9 cellular contexts compared by ENCODE assay signal in the genomic region with DNA sequence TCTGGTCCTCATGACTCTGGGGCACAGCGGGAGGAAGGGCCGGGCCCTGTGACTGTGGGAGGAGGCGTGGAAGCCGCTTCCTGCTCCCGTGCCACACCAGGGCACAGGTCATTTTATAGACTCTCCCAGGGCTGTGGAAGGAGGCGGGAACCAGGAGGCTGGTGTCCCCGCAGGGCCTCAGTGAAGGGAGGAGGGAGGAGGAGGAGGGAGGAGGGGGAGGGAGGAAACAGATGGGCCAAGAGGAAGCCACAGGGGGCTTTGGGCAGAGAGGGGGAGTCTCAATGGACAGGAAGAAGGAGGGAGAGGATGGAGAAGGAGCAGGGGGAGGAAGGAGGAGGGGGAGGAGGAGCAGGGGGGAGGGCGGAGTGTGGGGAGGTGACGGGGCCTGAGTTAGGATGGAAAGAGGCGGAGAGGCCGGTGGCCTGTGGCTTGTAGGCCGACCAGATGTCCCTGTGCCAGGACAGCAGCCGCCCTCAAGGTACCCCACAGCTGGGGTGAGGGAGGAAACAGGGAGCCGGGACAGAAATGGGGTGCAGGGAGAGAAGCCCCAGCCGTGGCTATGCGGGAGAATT. TPM values are rescaled to one million over a fixed set of nuclear protein-coding genes. Genes with fewer than 3 reads are reported as not detected.
DNase-seq lines count a peak whose midpoint lies in the region; ATAC-seq and TF ChIP-seq lines count a peak whose summit lies in the region.
"Had no signal": no experiment of that assay in that cellular context is flagged by ENCODE, and none has a peak within 500 bp of the region (broad histone marks: within the 10 kb centered on the region; RNA-seq: fewer than 3 reads in every experiment).

No MANE protein-coding gene starts in this region.

- intact Hi-C loops in prostate gland (cut with DNase I), result no loop called here

- H3K4me3 ChIP-seq in ectodermal cell (ENCODE audit: insufficient read depth, low read depth, low read length) (peak overlapping the region; percentile 54), mesenchymal stem cell (ENCODE audit: insufficient read depth in 1 of 2, low read depth in 1 of 2, low read length in 2 of 2) (no peak overlapping the region), upper lobe of left lung (peak overlapping the region in 3 of 4 donors; percentile 62 to 78 (median 76)), prostate gland (no peak overlapping the region)

- H2AK5ac ChIP-seq in mesenchymal stem cell (ENCODE audit: low read length, severe bottlenecking), result no peak overlapping the region

- TF ChIP-seq POLR2A in upper lobe of left lung (IDR thresholded peaks at IDR 0.05), result no peak
- TF ChIP-seq POLR2A in prostate gland (IDR thresholded peaks at IDR 0.05), result no peak

- no peak for DNase-seq in activated naive CD4-positive, alpha-beta T cell treated with anti-CD3 and anti-CD28 coated beads, Interleukin-2, amount 10 ng/mL, durations not matched to agents 7 days and 5 days
- no peak for DNase-seq in activated naive CD4-positive, alpha-beta T cell (lab: John Stamatoyannopoulos, UW)
- peak; percentile 72 for DNase-seq in mesenchymal stem cell
- peak in 1 of 2 donors; percentile 55 for DNase-seq in upper lobe of left lung
- no peak for DNase-seq in prostate gland (ENCODE audit: low spot score)
- DNase-seq: NCI-H1436 treated with DMSO at 0.1 percent for 48 hours had no signal

- H3K36me3 ChIP-seq in ectodermal cell (ENCODE audit: control insufficient read depth, insufficient read depth, low read length), result no peaks in the 10 kb centered on the region
- no peaks in the 10 kb centered on the region for H3K36me3 ChIP-seq in mesenchymal stem cell (ENCODE audit: control insufficient read depth in 1 of 2, insufficient read depth in 2 of 2, low read depth in 1 of 2, low read length in 2 of 2)
- no peaks in the 10 kb centered on the region for H3K36me3 ChIP-seq in upper lobe of left lung
- no peaks in the 10 kb centered on the region for H3K36me3 ChIP-seq in prostate gland

- H3K4me3 Mint-ChIP-seq in activated naive CD4-positive, alpha-beta T cell treated with anti-CD3 and anti-CD28 coated beads, Interleukin-2, amount 10 ng/mL, durations not matched to agents 7 days and 5 days, result peak overlapping the region; percentile 56

- no peak overlapping the region for H3K27ac ChIP-seq in ectodermal cell (ENCODE audit: insufficient read depth, low read depth, low read length, poor library complexity, severe bottlenecking)
- no peak overlapping the region for H3K27ac ChIP-seq in mesenchymal stem cell (ENCODE audit: low read length, poor library complexity, severe bottlenecking)
- peak overlapping the region in 3 of 4 donors; percentile 70 to 86 (median 77) for H3K27ac ChIP-seq in upper lobe of left lung
- no peak overlapping the region for H3K27ac ChIP-seq in prostate gland

- peaks cover 4% of the 10 kb centered on the region for H3K36me3 Mint-ChIP-seq in activated naive CD4-positive, alpha-beta T cell treated with anti-CD3 and anti-CD28 coated beads, Interleukin-2, amount 10 ng/mL, durations not matched to agents 7 days and 5 days

- no peaks in the 10 kb centered on the region for H3K9me3 Mint-ChIP-seq in activated naive CD4-positive, alpha-beta T cell treated with anti-CD3 and anti-CD28 coated beads, Interleukin-2, amount 10 ng/mL, durations not matched to agents 7 days and 5 days

- CTCF ChIA-PET in activated naive CD4-positive, alpha-beta T cell treated with anti-CD3 and anti-CD28 coated beads, Interleukin-2, amount 10 ng/mL, durations not matched to agents 7 days and 5 days (lab: Charles Lee), result no interaction called here

- TF ChIP-seq EP300 in upper lobe of left lung (IDR thresholded peaks at IDR 0.05), result no peak

- peaks cover 9% of the 10 kb centered on the region for H3K27me3 ChIP-seq in ectodermal cell (ENCODE audit: control insufficient read depth, insufficient read depth, low read length, poor library complexity, severe bottlenecking)
- H3K27me3 ChIP-seq in mesenchymal stem cell (ENCODE audit: control insufficient read depth in 1 of 2, insufficient read depth in 1 of 2, low read length in 2 of 2), result peaks cover 0 to 5% of the 10 kb centered on the region in 2 experiments
- H3K27me3 ChIP-seq in upper lobe of left lung, result no peaks in the 10 kb centered on the region
- no peaks in the 10 kb centered on the region for H3K27me3 ChIP-seq in prostate gland (replicated peaks; ENCODE audit: insufficient read depth)

- TF ChIP-seq CTCF in upper lobe of left lung (IDR thresholded peaks at IDR 0.05), result no peak
- no peak for TF ChIP-seq CTCF in prostate gland (IDR thresholded peaks at IDR 0.05)

- peak overlapping the region; percentile 3 for H4K8ac ChIP-seq in mesenchymal stem cell (ENCODE audit: low read length)

- H3K18ac ChIP-seq in mesenchymal stem cell (ENCODE audit: low read depth in 1 of 2, low read length in 2 of 2), result peak overlapping the region; percentile 61 to 77

- no peak overlapping the region for H3K23ac ChIP-seq in mesenchymal stem cell (ENCODE audit: low read length in 2 of 2)

- peak overlapping the region in 1 of 2 experiments; percentile 63 for H3K4ac ChIP-seq in mesenchymal stem cell (ENCODE audit: low read depth in 1 of 2, low read length in 2 of 2)

- H3K4me2 ChIP-seq in mesenchymal stem cell (ENCODE audit: low read length, poor library complexity, severe bottlenecking), result no peak overlapping the region

- no peak overlapping the region for H3K9ac ChIP-seq in mesenchymal stem cell (ENCODE audit: low read length)

- H3K27ac Mint-ChIP-seq in activated naive CD4-positive, alpha-beta T cell treated with anti-CD3 and anti-CD28 coated beads, Interleukin-2, amount 10 ng/mL, durations not matched to agents 7 days and 5 days, result no peak overlapping the region

- 42 to 48% methylated on average over 16 of the region's 16 CpGs for WGBS in ectodermal cell, 2 experiments
- WGBS in mesenchymal stem cell, result 42% methylated on average over 16 of the region's 16 CpGs
- WGBS in upper lobe of left lung, 2 donors, result 34 to 40% methylated on average over 8 to 12 of the region's 16 CpGs
- WGBS in prostate gland, result 71% methylated on average over 15 of the region's 16 CpGs

- peak overlapping the region; percentile 75 for H2BK120ac ChIP-seq in mesenchymal stem cell (ENCODE audit: low read depth, low read length)

- H3K27me3 Mint-ChIP-seq in activated naive CD4-positive, alpha-beta T cell treated with anti-CD3 and anti-CD28 coated beads, Interleukin-2, amount 10 ng/mL, durations not matched to agents 7 days and 5 days, result peaks cover 24% of the 10 kb centered on the region

- H4K91ac ChIP-seq in mesenchymal stem cell (ENCODE audit: low read length), result peak overlapping the region; percentile 91

- no peak overlapping the region for H2AFZ ChIP-seq in mesenchymal stem cell (ENCODE audit: low read depth, low read length)

- H3K4me1 ChIP-seq in ectodermal cell (ENCODE audit: control insufficient read depth, insufficient read depth, low read length) (peaks cover 12% of the 10 kb centered on the region), mesenchymal stem cell (ENCODE audit: control insufficient read depth, insufficient read depth, low read depth, low read length) (peaks cover 26% of the 10 kb centered on the region), upper lobe of left lung (peaks cover 15 to 23% (median 17%) of the 10 kb centered on the region in 4 donors), prostate gland (replicated peaks) (no peaks in the 10 kb centered on the region)

- no peaks in the 10 kb centered on the region for H3K9me3 ChIP-seq in ectodermal cell (ENCODE audit: control insufficient read depth, low read length)
- H3K9me3 ChIP-seq in mesenchymal stem cell (ENCODE audit: control insufficient read depth, low read length), result no peaks in the 10 kb centered on the region
- no peaks in the 10 kb centered on the region for H3K9me3 ChIP-seq in upper lobe of left lung
- no peaks in the 10 kb centered on the region for H3K9me3 ChIP-seq in prostate gland

- H2BK12ac ChIP-seq in mesenchymal stem cell (ENCODE audit: low read length in 2 of 2), result peak overlapping the region in 1 of 2 experiments; percentile 15

- peaks cover 3% of the 10 kb centered on the region for H3K79me1 ChIP-seq in mesenchymal stem cell (replicated peaks; ENCODE audit: low read length, poor library complexity, severe bottlenecking)

- H3K4me1 Mint-ChIP-seq in activated naive CD4-positive, alpha-beta T cell treated with anti-CD3 and anti-CD28 coated beads, Interleukin-2, amount 10 ng/mL, durations not matched to agents 7 days and 5 days, result peaks cover 27% of the 10 kb centered on the region

- H3K14ac ChIP-seq in mesenchymal stem cell (ENCODE audit: low read length in 2 of 2), result peak overlapping the region in 1 of 2 experiments; percentile 49

- H2BK5ac ChIP-seq in mesenchymal stem cell (ENCODE audit: low read depth, low read length, poor library complexity, severe bottlenecking), result no peak overlapping the region

- H2BK15ac ChIP-seq in mesenchymal stem cell (ENCODE audit: low read depth, poor library complexity, severe bottlenecking), result no peak overlapping the region

- peak; percentile 68 to 75 for ATAC-seq in upper lobe of left lung (ENCODE audit: low FRiP score in 2 of 2)
- ATAC-seq in GM18867 (IDR thresholded peaks at IDR 0.05; ENCODE audit: unreplicated experiment), result no peak
- no peak for ATAC-seq in HG03095 (IDR thresholded peaks at IDR 0.05; ENCODE audit: unreplicated experiment)

RNA-seq across cellular contexts. Expression of gene PLCXD1, which starts 6.2 kb away (rescaled TPM):
- polyA plus RNA-seq in ectodermal cell (2013, experiment 1 of 4), result 100 TPM
- polyA plus RNA-seq in ectodermal cell (2013, experiment 2 of 4), result 113 TPM
- 68.0 TPM for polyA plus RNA-seq in ectodermal cell (2013, experiment 3 of 4)
- 81.9 TPM for polyA plus RNA-seq in ectodermal cell (2013, experiment 4 of 4)
- polyA plus RNA-seq in mesenchymal stem cell (2013, experiment 1 of 2), result 15.8 TPM
- polyA plus RNA-seq in mesenchymal stem cell (2013, experiment 2 of 2), result 14.5 TPM
- total RNA-seq in upper lobe of left lung (10 to 100 TPM in 5 of 6 donors, 1 to 10 TPM in 1; 7.8 to 75.4 (median 19.2) TPM), prostate gland (10 to 100 TPM; 12.9 to 20.8 TPM)

RNA-seq across cellular contexts. Expression of gene GTPBP6, which starts 43.6 kb away (rescaled TPM):
- polyA plus RNA-seq in ectodermal cell (2013, experiment 1 of 4), result 62.0 TPM
- polyA plus RNA-seq in ectodermal cell (2013, experiment 2 of 4), result 55.6 TPM
- polyA plus RNA-seq in ectodermal cell (2013, experiment 3 of 4), result 46.2 TPM
- 42.8 TPM for polyA plus RNA-seq in ectodermal cell (2013, experiment 4 of 4)
- 29.7 TPM for polyA plus RNA-seq in mesenchymal stem cell (2013, experiment 1 of 2)
- 29.8 TPM for polyA plus RNA-seq in mesenchymal stem cell (2013, experiment 2 of 2)
- 10 to 100 TPM; 34.6 to 69.9 (median 61.0) TPM for total RNA-seq in upper lobe of left lung
- 10 to 100 TPM; 43.9 to 69.6 TPM for total RNA-seq in prostate gland

Comparison
In these comparisons a context has a peak if more than half of its experiments do, and no peak if none do; other contexts are left out.
1. H3K27ac ChIP-seq: peak in upper lobe of left lung (3 of 4); none in ectodermal cell (single experiment), mesenchymal stem cell (single experiment) and prostate gland (0 of 2).
2. H3K4me3 ChIP-seq: peak in ectodermal cell (single experiment) and upper lobe of left lung (3 of 4); none in mesenchymal stem cell (0 of 2) and prostate gland (0 of 2).
3. ATAC-seq: peak in upper lobe of left lung (2 of 2); none in GM18867 (single experiment) and HG03095 (single experiment).